ENCODE assay signal across 10 cellular contexts in genomic region chr10:122219340-122219739, GRCh38. TPM values are rescaled to one million over a fixed set of nuclear protein-coding genes. Genes with fewer than 3 reads are reported as not detected.
"Had no signal": no experiment of that assay in that cellular context is flagged by ENCODE, and none has a peak within 500 bp of the region (broad histone marks: within the 10 kb centered on the region; RNA-seq: fewer than 3 reads in every experiment).

No MANE protein-coding gene starts in this region.

- FAIRE-seq: H1, H54, K562 had no signal

- DNase-seq: H9, HCEC 1CT, IMR-90, KG1 had no signal

- ATAC-seq: GM23338, K562 had no signal

- H3K4me2 ChIP-seq: GM23338 had no signal

- H2AFZ ChIP-seq: GM23338 had no signal

- H3K27ac Mint-ChIP-seq: GM23338 had no signal

- H3K9me3 Mint-ChIP-seq: GM23338, H9 had no signal

- H3K4me3 ChIP-seq: GM23338, K562 had no signal

- H3K27ac ChIP-seq: HL-60 had no signal

- H3K4me1 Mint-ChIP-seq: GM23338, H9 had no signal

- H3K4me3 Mint-ChIP-seq: GM23338, H9 had no signal

RNA-seq across cellular contexts. Expression of gene BTBD16, which starts 51.8 kb away (rescaled TPM):
- total RNA-seq: GM23338, H1, H9, HT1080, IMR-90, K562 had no signal
- polyA plus RNA-seq: GM23338, IMR-90 had no signal
